ENCODE assay signal across 15 cellular contexts in genomic region chr7:722847-723246, GRCh38. TPM values are rescaled to one million over a fixed set of nuclear protein-coding genes. Genes with fewer than 3 reads are reported as not detected.
DNase-seq lines count a peak whose midpoint lies in the region; TF ChIP-seq lines count a peak whose summit lies in the region.
"Had no signal": no experiment of that assay in that cellular context is flagged by ENCODE, and none has a peak within 500 bp of the region (broad histone marks: within the 10 kb centered on the region; RNA-seq: fewer than 3 reads in every experiment).

No MANE protein-coding gene starts in this region.

- H3K36me3 ChIP-seq in BLaER1 (peaks cover 25% of the 10 kb centered on the region), colonic mucosa (no peaks in the 10 kb centered on the region)

- H3K27me3 ChIP-seq in BLaER1 (no peaks in the 10 kb centered on the region), colonic mucosa (no peaks in the 10 kb centered on the region)

- H3K4me1 ChIP-seq in BLaER1, result peaks cover 45% of the 10 kb centered on the region
- peaks cover 6% of the 10 kb centered on the region for H3K4me1 ChIP-seq in colonic mucosa

- H3K9ac ChIP-seq in BLaER1 (no peak overlapping the region), colonic mucosa (ENCODE audit: low read depth in 2 of 2, low read length in 2 of 2) (no peak overlapping the region)

- H3K4me2 ChIP-seq in BLaER1, result 0 out of 2 replicates have a peak overlapping the region, but pooled peaks have one; percentile 3
- H3K4me2 ChIP-seq: GM23338 had no signal

- peaks cover 20% of the 10 kb centered on the region for H3K4me1 Mint-ChIP-seq in activated T-cell treated with anti-CD3 and anti-CD28 coated beads, Interleukin-2, amount 50 U/mL, for 24 hours (ENCODE audit: low read depth)

- H3K36me3 Mint-ChIP-seq in activated T-cell treated with anti-CD3 and anti-CD28 coated beads, Interleukin-2, amount 50 U/mL, for 24 hours (ENCODE audit: low read depth), result peaks cover 61% of the 10 kb centered on the region

- H3K9me3 ChIP-seq in BLaER1 (peaks cover 46% of the 10 kb centered on the region), colonic mucosa (no peaks in the 10 kb centered on the region)

- H3K9me3 Mint-ChIP-seq in activated T-cell treated with anti-CD3 and anti-CD28 coated beads, Interleukin-2, amount 50 U/mL, for 24 hours, result peaks cover 10% of the 10 kb centered on the region

- no peak overlapping the region for H3K27ac ChIP-seq in BLaER1
- no peak overlapping the region for H3K27ac ChIP-seq in colonic mucosa
- H3K27ac ChIP-seq: HL-60 had no signal

- no peak overlapping the region for H3K4me3 ChIP-seq in BLaER1
- no peak overlapping the region for H3K4me3 ChIP-seq in colonic mucosa
- H3K4me3 ChIP-seq: GM23338 had no signal

- H3K27me3 Mint-ChIP-seq in activated T-cell treated with anti-CD3 and anti-CD28 coated beads, Interleukin-2, amount 50 U/mL, for 24 hours, result no peaks in the 10 kb centered on the region
- H3K27me3 Mint-ChIP-seq: B cell; CD4-positive, CD25-positive, alpha-beta regulatory T cell; CD8-positive, alpha-beta memory T cell had no signal

- TF ChIP-seq CTCF in colonic mucosa (IDR thresholded peaks at IDR 0.05) (no peak), GM10266 (IDR thresholded peaks at IDR 0.05; ENCODE audit: control insufficient read depth, insufficient read depth, low read depth, missing control alignments) (no peak)

- peak; percentile 25 for DNase-seq in activated T-cell treated with anti-CD3 and anti-CD28 coated beads, Interleukin-2, amount 50 U/mL, for 24 hours
- DNase-seq in activated T-cell treated with anti-CD3 and anti-CD28 coated beads, Interleukin-2, amount 50 U/mL, for 1 hour, result no peak
- DNase-seq in colonic mucosa (peak; percentile 11), posterior vena cava (ENCODE audit: low spot score) (peak; percentile 20), GM10266 (ENCODE audit: extremely low spot score) (no peak), activated gamma-delta T cell (lab: John Stamatoyannopoulos, UW) (no peak)
- DNase-seq: C1 segment of cervical spinal cord; CD4-positive, CD25-positive, alpha-beta regulatory T cell; CD8-positive, alpha-beta memory T cell; COR-L47; HCEC 1CT had no signal

- intact Hi-C loops in colonic mucosa (cut with DNase I) (loop anchor here (10.0 kb wide), 1 partner anchor 198 kb away; no protein-coding TSS in a partner anchor), posterior vena cava (cut with DNase I) (no loop called here)

- no peak overlapping the region for H3K4me3 Mint-ChIP-seq in activated T-cell treated with anti-CD3 and anti-CD28 coated beads, Interleukin-2, amount 50 U/mL, for 24 hours
- H3K4me3 Mint-ChIP-seq: B cell; CD4-positive, CD25-positive, alpha-beta regulatory T cell; CD8-positive, alpha-beta memory T cell; GM23338 had no signal

- H3K27ac Mint-ChIP-seq in activated T-cell treated with anti-CD3 and anti-CD28 coated beads, Interleukin-2, amount 50 U/mL, for 24 hours, result no peak overlapping the region
- H3K27ac Mint-ChIP-seq: B cell; CD4-positive, CD25-positive, alpha-beta regulatory T cell; CD8-positive, alpha-beta memory T cell; GM23338 had no signal

- no peaks in the 10 kb centered on the region for H4K20me1 ChIP-seq in BLaER1

RNA-seq across cellular contexts. Expression of gene DNAAF5, which starts 3.7 kb away (rescaled TPM):
- 10 to 100 TPM; 31.0 to 54.9 TPM for total RNA-seq in colonic mucosa
- total RNA-seq in posterior vena cava, result 10 to 100 TPM; 12.6 to 16.9 TPM

RNA-seq across cellular contexts. Expression of gene PRKAR1B, which starts 4.2 kb away (rescaled TPM):
- total RNA-seq in colonic mucosa (10 to 100 TPM; 19.2 to 32.8 TPM), posterior vena cava (10 to 100 TPM; 10.1 TPM)

Comparison
In these comparisons a context has a peak if more than half of its experiments do, and no peak if none do; other contexts are left out.
1. DNase-seq: peak in activated T-cell treated with anti-CD3 and anti-CD28 coated beads, Interleukin-2, amount 50 U/mL, for 24 hours (single experiment), colonic mucosa (single experiment) and posterior vena cava (single experiment); none in activated T-cell treated with anti-CD3 and anti-CD28 coated beads, Interleukin-2, amount 50 U/mL, for 1 hour (single experiment), GM10266 (single experiment) and activated gamma-delta T cell (single experiment).